Comparison of ENCODE assay signal across 17 cellular contexts in genomic region chr11:20949585-20949984, GRCh38.
DNase-seq lines count a peak whose midpoint lies in the region; ATAC-seq lines count a peak whose summit lies in the region.
"Had no signal": no experiment of that assay in that cellular context is flagged by ENCODE, and none has a peak within 500 bp of the region (broad histone marks: within the 10 kb centered on the region; RNA-seq: fewer than 3 reads in every experiment).

No MANE protein-coding gene starts in this region.

- DNase-seq in SK-N-DZ (ENCODE audit: low spot score) (peak; percentile 86), islet precursor cell (peak; percentile 58), NCI-H1417 (lab: John Stamatoyannopoulos, UW) (no peak), DMS153 (lab: John Stamatoyannopoulos, UW) (no peak), Right ventricle myocardium inferior (ENCODE audit: missing footprints) (no peak)
- DNase-seq: 8988T; ACHN; BE2C; C1 segment of cervical spinal cord; CD4-positive, alpha-beta memory T cell; CD4-positive, CD25-positive, alpha-beta regulatory T cell; CD8-positive, alpha-beta memory T cell; COR-L47; DMS 273 treated with DMSO at 0.1 percent for 48 hours; DMS79 treated with DMSO at 0.1 percent for 48 hours; GDM1 had no signal

- intact Hi-C loops in Right ventricle myocardium inferior (cut with DNase I): no loop called here

- ATAC-seq in Right ventricle myocardium inferior: no peak
- ATAC-seq: GM12878 had no signal

Comparison
In these comparisons a context has a peak if more than half of its experiments do, and no peak if none do; other contexts are left out.
1. DNase-seq: peak in SK-N-DZ (single experiment) and islet precursor cell (single experiment); none in NCI-H1417 (0 of 3), DMS153 (single experiment) and Right ventricle myocardium inferior (single experiment).